In genomic region chr19:44890366-44891015, GRCh38 we compare ENCODE assay signal across 8 cellular contexts. TPM values are rescaled to one million over a fixed set of nuclear protein-coding genes. Genes with fewer than 3 reads are reported as not detected.
DNase-seq lines count a peak whose midpoint lies in the region; ATAC-seq and TF ChIP-seq lines count a peak whose summit lies in the region.

No MANE protein-coding gene starts in this region.

- peak; percentile 77 for ATAC-seq in GM21390 (IDR thresholded peaks at IDR 0.05; ENCODE audit: unreplicated experiment)
- ATAC-seq in activated T-cell treated with anti-CD3 and anti-CD28 coated beads, Interleukin-2, amount 50 U/mL, for 4 hours, result peak; percentile 84 to 85

- H3K79me2 ChIP-seq in fibroblast of lung (ENCODE audit: control insufficient read depth, insufficient read depth, low read length), result peaks cover 24% of the 10 kb centered on the region

- no peak for TF ChIP-seq CTCF in fibroblast of lung (conservative IDR thresholded peaks at IDR 0.05 in 1 of 2, IDR thresholded peaks at IDR 0.05 in 1 of 2; ENCODE audit: low read depth in 1 of 2, low read length in 2 of 2)
- TF ChIP-seq CTCF in type B pancreatic cell (conservative IDR thresholded peaks at IDR 0.05), result no peak

- H3K4me3 ChIP-seq in fibroblast of lung (replicated peaks in 1 of 4; ENCODE audit: control extremely low read depth in 1 of 4, insufficient read depth in 1 of 4, low read depth in 3 of 4, low read length in 4 of 4) (peak overlapping the region; percentile 27 to 80 (median 47)), muscle layer of duodenum (ENCODE audit: low read depth in 1 of 2, low read length in 2 of 2) (peak overlapping the region; percentile 86 to 87)

- peak overlapping the region; percentile 96 for H3K27ac Mint-ChIP-seq in type B pancreatic cell

- peaks cover 28% of the 10 kb centered on the region for H3K4me1 Mint-ChIP-seq in activated T-cell treated with anti-CD3 and anti-CD28 coated beads, Interleukin-2, amount 50 U/mL, for 4 hours (ENCODE audit: low read depth)
- peaks cover 26% of the 10 kb centered on the region for H3K4me1 Mint-ChIP-seq in type B pancreatic cell (ENCODE audit: unreplicated experiment)

- peak overlapping the region; percentile 73 for H3K4me2 ChIP-seq in fibroblast of lung (ENCODE audit: extremely low read depth, insufficient read depth, low read length)

- H3K9ac ChIP-seq in fibroblast of lung (ENCODE audit: insufficient read depth, low read length), result peak overlapping the region; percentile 68

- H3K27me3 ChIP-seq in fibroblast of lung (ENCODE audit: control insufficient read depth, insufficient read depth, low read length), result no peaks in the 10 kb centered on the region
- no peaks in the 10 kb centered on the region for H3K27me3 ChIP-seq in muscle layer of duodenum (ENCODE audit: low read depth, low read length)

- H4K20me1 ChIP-seq in fibroblast of lung (ENCODE audit: control insufficient read depth, extremely low read depth, insufficient read depth, low read length), result no peaks in the 10 kb centered on the region

- H3K4me1 ChIP-seq in fibroblast of lung (ENCODE audit: control insufficient read depth, extremely low read depth, insufficient read depth, low read length) (peaks cover 15% of the 10 kb centered on the region), muscle layer of duodenum (ENCODE audit: control insufficient read depth in 1 of 2, insufficient read depth in 2 of 2, low read length in 2 of 2) (peaks cover 12 to 23% of the 10 kb centered on the region in 2 donors)

- peaks cover 22% of the 10 kb centered on the region for H3K36me3 ChIP-seq in fibroblast of lung (ENCODE audit: control insufficient read depth, insufficient read depth, low read length)
- peaks cover 18 to 41% of the 10 kb centered on the region in 2 donors for H3K36me3 ChIP-seq in muscle layer of duodenum (ENCODE audit: control insufficient read depth in 1 of 2, insufficient read depth in 2 of 2, low read length in 2 of 2)

- no peaks in the 10 kb centered on the region for H3K9me3 Mint-ChIP-seq in activated T-cell treated with anti-CD3 and anti-CD28 coated beads, Interleukin-2, amount 50 U/mL, for 4 hours
- no peaks in the 10 kb centered on the region for H3K9me3 Mint-ChIP-seq in type B pancreatic cell

- H3K27ac ChIP-seq in fibroblast of lung (ENCODE audit: insufficient read depth, low read length) (peak overlapping the region; percentile 82), muscle layer of duodenum (ENCODE audit: low read length) (peak overlapping the region; percentile 95)

- peak overlapping the region; percentile 37 for H2AFZ ChIP-seq in fibroblast of lung (ENCODE audit: low read length)

- DNase-seq in EH (ENCODE audit: low read depth), result peak; percentile 100
- peak; percentile 99 for DNase-seq in HS-5 (ENCODE audit: low read depth)
- DNase-seq in NCI-H82 treated with DMSO at 0.1 percent for 48 hours (lab: John Stamatoyannopoulos, UW; ENCODE audit: unreplicated experiment), result peak; percentile 100
- DNase-seq in activated T-cell treated with anti-CD3 and anti-CD28 coated beads, Interleukin-2, amount 50 U/mL, for 4 hours, result no peak
- peak; percentile 99 to 100 for DNase-seq in fibroblast of lung (ENCODE audit: low read depth in 2 of 2)
- DNase-seq in type B pancreatic cell (ENCODE audit: extremely low spot score, unreplicated experiment), result peak; percentile 100

- peaks cover 28% of the 10 kb centered on the region for H3K36me3 Mint-ChIP-seq in activated T-cell treated with anti-CD3 and anti-CD28 coated beads, Interleukin-2, amount 50 U/mL, for 4 hours (ENCODE audit: insufficient read depth)
- H3K36me3 Mint-ChIP-seq in type B pancreatic cell, result peaks cover 25% of the 10 kb centered on the region

- H3K9me3 ChIP-seq in fibroblast of lung (ENCODE audit: control insufficient read depth, insufficient read depth, low read depth, low read length), result no peaks in the 10 kb centered on the region
- H3K9me3 ChIP-seq in muscle layer of duodenum (ENCODE audit: control insufficient read depth in 1 of 2, low read length in 2 of 2), result no peaks in the 10 kb centered on the region

- no peaks in the 10 kb centered on the region for H3K27me3 Mint-ChIP-seq in activated T-cell treated with anti-CD3 and anti-CD28 coated beads, Interleukin-2, amount 50 U/mL, for 4 hours (ENCODE audit: low read depth)
- no peaks in the 10 kb centered on the region for H3K27me3 Mint-ChIP-seq in type B pancreatic cell

- H3K4me3 Mint-ChIP-seq in activated T-cell treated with anti-CD3 and anti-CD28 coated beads, Interleukin-2, amount 50 U/mL, for 4 hours, result peak overlapping the region; percentile 76
- peak overlapping the region; percentile 91 for H3K4me3 Mint-ChIP-seq in type B pancreatic cell

RNA-seq across cellular contexts. Expression of gene TOMM40, which starts 0.6 kb away (rescaled TPM):
- 100 to 1,000 TPM; 427 to 536 (median 461) TPM for total RNA-seq in activated T-cell treated with anti-CD3 and anti-CD28 coated beads, Interleukin-2, amount 50 U/mL, for 4 hours
- total RNA-seq in fibroblast of lung, result 21.8 and 24.4 TPM in 2 replicates
- polyA plus RNA-seq in fibroblast of lung, result 32.1 and 57.7 TPM in 2 replicates
- polyA plus RNA-seq in fibroblast of lung (2012), result 38.8 and 79.3 TPM in 2 replicates
- 64.4 and 139 TPM in 2 replicates for polyA minus RNA-seq in fibroblast of lung (ENCODE audit: low replicate concordance)
- total RNA-seq in type B pancreatic cell (ENCODE audit: low replicate concordance), result 75.1 and 77.8 TPM in 2 replicates

RNA-seq across cellular contexts. Expression of gene APOE, which starts 15.1 kb away (rescaled TPM):
- 1 to 10 TPM; 4.3 to 5.0 (median 4.9) TPM for total RNA-seq in activated T-cell treated with anti-CD3 and anti-CD28 coated beads, Interleukin-2, amount 50 U/mL, for 4 hours
- total RNA-seq in fibroblast of lung (35.0 and 339 TPM in 2 replicates), type B pancreatic cell (ENCODE audit: low replicate concordance) (168 and 209 TPM in 2 replicates)
- 1.5 and 13.4 TPM in 2 replicates for polyA plus RNA-seq in fibroblast of lung
- polyA plus RNA-seq in fibroblast of lung (2012), result 1.9 and 20.7 TPM in 2 replicates
- polyA minus RNA-seq in fibroblast of lung (ENCODE audit: low replicate concordance), result 1.3 TPM in 1 of 2 replicates, not detected in the other

RNA-seq across cellular contexts. Expression of gene APOC1, which starts 23.9 kb away (rescaled TPM):
- 1 to 10 TPM; 1.3 to 4.8 (median 4.2) TPM for total RNA-seq in activated T-cell treated with anti-CD3 and anti-CD28 coated beads, Interleukin-2, amount 50 U/mL, for 4 hours
- total RNA-seq in fibroblast of lung, result 2.3 and 8.0 TPM in 2 replicates
- 1.3 and 2.6 TPM in 2 replicates for polyA plus RNA-seq in fibroblast of lung
- polyA plus RNA-seq in fibroblast of lung (2012), result 2.7 and 8.2 TPM in 2 replicates
- not detected in 2 replicates for polyA minus RNA-seq in fibroblast of lung (ENCODE audit: low replicate concordance)
- total RNA-seq in type B pancreatic cell (ENCODE audit: low replicate concordance), result 76.3 and 145 TPM in 2 replicates

RNA-seq across cellular contexts. Expression of gene NECTIN2, which starts 44.4 kb away (rescaled TPM):
- 1 to 10 TPM in 2 of 3 donors, under 1 TPM in 1; 0.66 to 1.4 (median 1.3) TPM for total RNA-seq in activated T-cell treated with anti-CD3 and anti-CD28 coated beads, Interleukin-2, amount 50 U/mL, for 4 hours
- total RNA-seq in fibroblast of lung, result 50.3 and 70.7 TPM in 2 replicates
- 59.4 and 77.4 TPM in 2 replicates for polyA plus RNA-seq in fibroblast of lung
- 99.9 and 115 TPM in 2 replicates for polyA plus RNA-seq in fibroblast of lung (2012)
- 248 and 327 TPM in 2 replicates for polyA minus RNA-seq in fibroblast of lung (ENCODE audit: low replicate concordance)
- 123 and 203 TPM in 2 replicates for total RNA-seq in type B pancreatic cell (ENCODE audit: low replicate concordance)

RNA-seq across cellular contexts. Expression of gene APOC4, which starts 51.5 kb away (rescaled TPM):
- total RNA-seq in activated T-cell treated with anti-CD3 and anti-CD28 coated beads, Interleukin-2, amount 50 U/mL, for 4 hours, result not detected
- total RNA-seq in fibroblast of lung (not detected in 2 replicates), type B pancreatic cell (ENCODE audit: low replicate concordance) (not detected in 2 replicates)
- polyA plus RNA-seq in fibroblast of lung, result not detected in 2 replicates
- not detected in 2 replicates for polyA plus RNA-seq in fibroblast of lung (2012)
- polyA minus RNA-seq in fibroblast of lung (ENCODE audit: low replicate concordance), result not detected in 2 replicates
